Comparison of ENCODE assay signal across 28 cellular contexts in genomic region chr2:189896809-189897208, GRCh38.
DNase-seq lines count a peak whose midpoint lies in the region; FAIRE-seq and TF ChIP-seq lines count a peak whose summit lies in the region.
"Had no signal": no experiment of that assay in that cellular context is flagged by ENCODE, and none has a peak within 500 bp of the region (broad histone marks: within the 10 kb centered on the region; RNA-seq: fewer than 3 reads in every experiment).

No MANE protein-coding gene starts in this region.

- H4K20me1 ChIP-seq in Loucy (ENCODE audit: insufficient read depth, low read length, poor library complexity, severe bottlenecking) (no peaks in the 10 kb centered on the region), smooth muscle cell (ENCODE audit: low read depth) (no peaks in the 10 kb centered on the region)
- H4K20me1 ChIP-seq: BLaER1 had no signal

- no peaks in the 10 kb centered on the region for H3K9me3 ChIP-seq in Loucy (ENCODE audit: insufficient read depth, low read depth, low read length)
- H3K9me3 ChIP-seq in smooth muscle cell (replicated peaks; ENCODE audit: low read depth) = no peaks in the 10 kb centered on the region
- H3K9me3 ChIP-seq: A549, BE2C, BLaER1 had no signal

- H3K4me1 Mint-ChIP-seq in activated CD4-positive, alpha-beta T cell treated with anti-CD3 and anti-CD28 coated beads, Interleukin-2, amount 10 ng/mL, durations not matched to agents 24 days and 14 days = peaks cover 1% of the 10 kb centered on the region
- H3K4me1 Mint-ChIP-seq: CD14-positive monocyte; CD4-positive, alpha-beta memory T cell; CD8-positive, alpha-beta memory T cell had no signal

- H2AFZ ChIP-seq in ACC112 (ENCODE audit: low read length, unreplicated experiment) (peak overlapping the region; percentile 82), Loucy (ENCODE audit: low read length) (peak overlapping the region; percentile 49; the same call in 1 of the 2 replicates), smooth muscle cell (ENCODE audit: low read depth) (no peak overlapping the region)

- no peaks in the 10 kb centered on the region for H3K9me2 ChIP-seq in Loucy (replicated peaks; ENCODE audit: low read depth, low read length)

- DNase-seq in DMS53 treated with DMSO at 0.1 percent for 48 hours (lab: John Stamatoyannopoulos, UW; ENCODE audit: unreplicated experiment) = peak; percentile 7
- DNase-seq in ureter (ENCODE audit: low spot score) = no peak
- DNase-seq in stimulated activated CD4-positive, alpha-beta T cell treated with anti-CD3 and anti-CD28 coated beads, Interleukin-12 subunit alpha, Interleukin-12 subunit beta, amount 100 ng/mL, for 4 hours = no peak
- no peak for DNase-seq in activated CD4-positive, alpha-beta T cell treated with anti-CD3 and anti-CD28 coated beads, Interleukin-2, amount 10 ng/mL, durations not matched to agents 24 days and 14 days
- no peak for DNase-seq in smooth muscle cell (lab: John Stamatoyannopoulos, UW; ENCODE audit: unreplicated experiment)
- DNase-seq: 8988T; ACHN; BE2C; C1 segment of cervical spinal cord; CD4-positive, alpha-beta memory T cell; CD4-positive, CD25-positive, alpha-beta regulatory T cell; CD8-positive, alpha-beta memory T cell; COR-L47; DMS 273 treated with DMSO at 0.1 percent for 48 hours; DMS153; DMS79; DND-41; EL; GDM1 had no signal

- TF ChIP-seq CTCF in Loucy (conservative IDR thresholded peaks at IDR 0.05; ENCODE audit: low read length) = no peak
- TF ChIP-seq CTCF in smooth muscle cell (IDR thresholded peaks at IDR 0.05; ENCODE audit: borderline replicate concordance, insufficient read depth, poor library complexity, severe bottlenecking) = no peak

- H3K4me3 ChIP-seq in ACC112 (ENCODE audit: low read depth, low read length) (no peak overlapping the region), Loucy (ENCODE audit: low read length, poor library complexity, severe bottlenecking) (no peak overlapping the region), smooth muscle cell (no peak overlapping the region)
- H3K4me3 ChIP-seq: A549, BLaER1, GM12878 had no signal

- no peak overlapping the region for H3K27ac Mint-ChIP-seq in activated CD4-positive, alpha-beta T cell treated with anti-CD3 and anti-CD28 coated beads, Interleukin-2, amount 10 ng/mL, durations not matched to agents 24 days and 14 days
- H3K27ac Mint-ChIP-seq: CD14-positive monocyte; CD4-positive, alpha-beta memory T cell; CD4-positive, CD25-positive, alpha-beta regulatory T cell; CD8-positive, alpha-beta memory T cell had no signal

- H3K36me3 ChIP-seq in ACC112 (ENCODE audit: insufficient read depth, low read length) = no peaks in the 10 kb centered on the region
- no peaks in the 10 kb centered on the region for H3K36me3 ChIP-seq in Loucy (ENCODE audit: insufficient read depth, low read length)
- no peaks in the 10 kb centered on the region for H3K36me3 ChIP-seq in smooth muscle cell (ENCODE audit: low read depth)
- H3K36me3 ChIP-seq: BE2C, BLaER1 had no signal

- no peak overlapping the region for H3K4me2 ChIP-seq in Loucy (ENCODE audit: low read depth, low read length, poor library complexity, severe bottlenecking)
- no peak overlapping the region for H3K4me2 ChIP-seq in smooth muscle cell
- H3K4me2 ChIP-seq: A549, BLaER1 had no signal

- H3K27ac ChIP-seq in ACC112 (ENCODE audit: low read depth, low read length) (no peak overlapping the region), smooth muscle cell (ENCODE audit: low read depth) (no peak overlapping the region)
- H3K27ac ChIP-seq: A549, BLaER1 had no signal

- no peaks in the 10 kb centered on the region for H3K27me3 ChIP-seq in ACC112 (ENCODE audit: insufficient read depth, low read length)
- no peaks in the 10 kb centered on the region for H3K27me3 ChIP-seq in Loucy (ENCODE audit: insufficient read depth, low read length, poor library complexity, severe bottlenecking)
- no peaks in the 10 kb centered on the region for H3K27me3 ChIP-seq in smooth muscle cell (ENCODE audit: low read depth)
- H3K27me3 ChIP-seq: BLaER1 had no signal

- H3K27me3 Mint-ChIP-seq in activated CD4-positive, alpha-beta T cell treated with anti-CD3 and anti-CD28 coated beads, Interleukin-2, amount 10 ng/mL, durations not matched to agents 24 days and 14 days = peaks cover 16% of the 10 kb centered on the region

- FAIRE-seq in A204.1 (lab: Jason Lieb, UNC) = peak; percentile 19
- FAIRE-seq: A549, GM12878, GM12892, GM18507 had no signal

- intact Hi-C loops in activated CD4-positive, alpha-beta T cell treated with anti-CD3 and anti-CD28 coated beads, Interleukin-2, amount 10 ng/mL, durations not matched to agents 24 days and 14 days (cut with micrococcal nuclease) = no loop called here

- H3K4me1 ChIP-seq in ACC112 (ENCODE audit: control insufficient read depth, insufficient read depth, low read length, unreplicated experiment) = peaks cover 9% of the 10 kb centered on the region
- no peaks in the 10 kb centered on the region for H3K4me1 ChIP-seq in Loucy (ENCODE audit: insufficient read depth, low read length, poor library complexity, severe bottlenecking)
- no peaks in the 10 kb centered on the region for H3K4me1 ChIP-seq in smooth muscle cell (ENCODE audit: low read depth)
- H3K4me1 ChIP-seq: BE2C, BLaER1 had no signal

- H3K79me2 ChIP-seq in ACC112 (ENCODE audit: control insufficient read depth, insufficient read depth, low read length, unreplicated experiment) = no peaks in the 10 kb centered on the region
- H3K79me2 ChIP-seq in Loucy (ENCODE audit: insufficient read depth, low read length) = no peaks in the 10 kb centered on the region
- H3K79me2 ChIP-seq in smooth muscle cell (ENCODE audit: low read depth) = no peaks in the 10 kb centered on the region

- H3K4me3 Mint-ChIP-seq in activated CD4-positive, alpha-beta T cell treated with anti-CD3 and anti-CD28 coated beads, Interleukin-2, amount 10 ng/mL, durations not matched to agents 24 days and 14 days = no peak overlapping the region
- H3K4me3 Mint-ChIP-seq: CD14-positive monocyte; CD4-positive, alpha-beta memory T cell; CD4-positive, CD25-positive, alpha-beta regulatory T cell; CD8-positive, alpha-beta memory T cell had no signal

- H3K9ac ChIP-seq in Loucy (ENCODE audit: low read depth, low read length, poor library complexity, severe bottlenecking) = no peak overlapping the region
- H3K9ac ChIP-seq in smooth muscle cell (ENCODE audit: low read depth) = no peak overlapping the region
- H3K9ac ChIP-seq: BLaER1 had no signal

- H3K9me3 Mint-ChIP-seq in activated CD4-positive, alpha-beta T cell treated with anti-CD3 and anti-CD28 coated beads, Interleukin-2, amount 10 ng/mL, durations not matched to agents 24 days and 14 days = peaks cover 3% of the 10 kb centered on the region

- H3F3A ChIP-seq in Loucy (ENCODE audit: low read depth) = no peaks in the 10 kb centered on the region
- no peaks in the 10 kb centered on the region for H3F3A ChIP-seq in smooth muscle cell (ENCODE audit: low read depth)

- no peaks in the 10 kb centered on the region for H3K36me3 Mint-ChIP-seq in activated CD4-positive, alpha-beta T cell treated with anti-CD3 and anti-CD28 coated beads, Interleukin-2, amount 10 ng/mL, durations not matched to agents 24 days and 14 days (ENCODE audit: low read depth)
- H3K36me3 Mint-ChIP-seq: CD14-positive monocyte; CD4-positive, alpha-beta memory T cell; CD4-positive, CD25-positive, alpha-beta regulatory T cell had no signal

- 78% methylated on average over 1 of the region's 1 CpG for WGBS in smooth muscle cell (ENCODE audit: low lambda C conversion rate)
